Comparison of ENCODE assay signal across 1 cellular context in the genomic region with DNA sequence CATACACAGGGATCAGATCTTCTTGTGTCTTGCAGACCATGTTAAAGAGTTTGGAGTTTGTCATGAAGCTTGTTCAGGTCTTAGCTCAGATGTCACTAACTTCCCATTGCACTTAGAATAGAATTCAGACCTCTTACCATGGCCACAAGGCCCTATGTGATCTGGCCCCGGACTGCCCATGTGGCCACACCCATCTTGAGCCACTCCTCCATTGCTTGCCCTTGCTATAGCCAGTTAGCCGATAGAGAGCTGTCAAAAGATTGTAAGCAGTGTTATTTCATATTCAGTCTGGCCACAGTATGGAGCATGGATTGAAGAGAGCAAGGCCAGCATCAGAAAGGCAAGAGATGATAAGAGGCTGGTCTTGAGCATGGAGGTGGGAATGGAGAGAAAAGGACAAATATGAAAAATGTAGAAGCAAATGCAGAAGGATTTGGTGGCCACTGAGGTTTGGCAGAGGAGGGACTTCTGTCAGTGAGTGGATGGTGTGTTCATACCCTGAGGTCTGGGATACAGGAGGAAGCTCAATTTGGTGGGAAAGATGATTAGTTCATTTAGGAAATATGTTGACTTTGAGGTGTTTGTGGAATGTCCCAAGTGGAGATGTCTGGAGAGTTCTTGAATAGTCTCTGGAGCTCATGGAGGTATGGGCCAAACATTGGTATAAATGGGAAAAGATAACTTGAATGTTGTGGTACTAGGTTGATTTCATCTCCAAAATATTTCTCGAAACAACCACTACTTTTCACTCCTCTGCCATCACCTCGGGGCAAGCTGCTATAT.
TF ChIP-seq lines count a peak whose summit lies in the region.

No MANE protein-coding gene starts in this region.

TF ChIP-seq in SK-N-SH treated with all-trans-retinoic acid at 6 μM for 48 hours, 23 proteins besides CTCF, POLR2A, EP300 and RAD21 (continued from another document):
- TF ChIP-seq TSHZ2 (CRISPR knock-in tag; IDR thresholded peaks at IDR 0.05) (no peak), BACH2 (CRISPR knock-in tag; IDR thresholded peaks at IDR 0.05; ENCODE audit: borderline replicate concordance) (no peak), TCF4 (CRISPR knock-in tag; IDR thresholded peaks at IDR 0.05; ENCODE audit: borderline replicate concordance) (no peak), PATZ1 (CRISPR knock-in tag; IDR thresholded peaks at IDR 0.05; ENCODE audit: borderline replicate concordance) (no peak), ZC3H10 (CRISPR knock-in tag; IDR thresholded peaks at IDR 0.05) (no peak), CREB5 (CRISPR knock-in tag; IDR thresholded peaks at IDR 0.05; ENCODE audit: low read depth) (no peak), SNAI2 (CRISPR knock-in tag; IDR thresholded peaks at IDR 0.05) (no peak), CSDC2 (CRISPR knock-in tag; IDR thresholded peaks at IDR 0.05) (no peak), RARB (CRISPR knock-in tag; IDR thresholded peaks at IDR 0.05) (no peak)
- TF ChIP-seq, protein P1, sequence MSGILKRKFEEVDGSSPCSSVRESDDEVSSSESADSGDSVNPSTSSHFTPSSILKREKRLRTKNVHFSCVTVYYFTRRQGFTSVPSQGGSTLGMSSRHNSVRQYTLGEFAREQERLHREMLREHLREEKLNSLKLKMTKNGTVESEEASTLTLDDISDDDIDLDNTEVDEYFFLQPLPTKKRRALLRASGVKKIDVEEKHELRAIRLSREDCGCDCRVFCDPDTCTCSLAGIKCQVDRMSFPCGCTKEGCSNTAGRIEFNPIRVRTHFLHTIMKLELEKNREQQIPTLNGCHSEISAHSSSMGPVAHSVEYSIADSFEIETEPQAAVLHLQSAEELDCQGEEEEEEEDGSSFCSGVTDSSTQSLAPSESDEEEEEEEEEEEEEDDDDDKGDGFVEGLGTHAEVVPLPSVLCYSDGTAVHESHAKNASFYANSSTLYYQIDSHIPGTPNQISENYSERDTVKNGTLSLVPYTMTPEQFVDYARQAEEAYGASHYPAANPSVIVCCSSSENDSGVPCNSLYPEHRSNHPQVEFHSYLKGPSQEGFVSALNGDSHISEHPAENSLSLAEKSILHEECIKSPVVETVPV (CRISPR knock-in tag; IDR thresholded peaks at IDR 0.05): no peak
